ENCODE assay signal across 9 cellular contexts in genomic region chr1:29708818-29709710, GRCh38.
DNase-seq lines count a peak whose midpoint lies in the region; FAIRE-seq and TF ChIP-seq lines count a peak whose summit lies in the region.
"Had no signal": no experiment of that assay in that cellular context is flagged by ENCODE, and none has a peak within 500 bp of the region (broad histone marks: within the 10 kb centered on the region; RNA-seq: fewer than 3 reads in every experiment).

No MANE protein-coding gene starts in this region.

- no peaks in the 10 kb centered on the region for H3K4me1 ChIP-seq in small intestine (ENCODE audit: control insufficient read depth in 2 of 2, insufficient read depth in 1 of 2, low read depth in 1 of 2, low read length in 1 of 2)

- peaks cover 11 to 24% (median 23%) of the 10 kb centered on the region in 3 donors for H3K27me3 Mint-ChIP-seq in CD14-positive monocyte (ENCODE audit: low read depth in 3 of 3)

- peaks cover 0 to 4% of the 10 kb centered on the region in 2 donors for H3K27me3 ChIP-seq in small intestine (ENCODE audit: control insufficient read depth in 2 of 2, insufficient read depth in 2 of 2, low read length in 2 of 2)

- no peaks in the 10 kb centered on the region for H3K9me3 ChIP-seq in small intestine (ENCODE audit: control insufficient read depth, low read depth)

- H3K4me3 ChIP-seq in small intestine (ENCODE audit: low read depth in 1 of 2, low read length in 2 of 2), result no peak overlapping the region

- intact Hi-C loops in CD14-positive monocyte (cut with micrococcal nuclease), result no loop called here

- WGBS in small intestine, 3 donors, result 30 to 39% (median 33%) methylated on average over 12 of the region's 12 CpGs

- no peaks in the 10 kb centered on the region for H3K36me3 ChIP-seq in small intestine (ENCODE audit: control insufficient read depth in 2 of 2, insufficient read depth in 2 of 2, low read length in 2 of 2)

- peak overlapping the region in 4 of 7 donors; percentile 25 to 75 (median 52) for H3K27ac Mint-ChIP-seq in CD14-positive monocyte
- H3K27ac Mint-ChIP-seq: immature natural killer cell had no signal

- H3K36me3 Mint-ChIP-seq in CD14-positive monocyte, result peaks cover 0 to 3% of the 10 kb centered on the region in 2 donors
- H3K36me3 Mint-ChIP-seq: immature natural killer cell had no signal

- H3K9me3 Mint-ChIP-seq in CD14-positive monocyte, result peaks cover 0 to 3% (median 0%) of the 10 kb centered on the region in 7 donors
- H3K9me3 Mint-ChIP-seq: immature natural killer cell had no signal

- no peak for FAIRE-seq in small intestine (lab: Jason Lieb, UNC)

- H3K4me1 Mint-ChIP-seq in CD14-positive monocyte, result peaks cover 59% of the 10 kb centered on the region
- H3K4me1 Mint-ChIP-seq: immature natural killer cell had no signal

- no peak for TF ChIP-seq CTCF in CD14-positive monocyte (IDR thresholded peaks at IDR 0.05)
- no peak for TF ChIP-seq CTCF in VCaP (conservative IDR thresholded peaks at IDR 0.05)

- no peak overlapping the region for H3K4me3 Mint-ChIP-seq in CD14-positive monocyte
- H3K4me3 Mint-ChIP-seq: immature natural killer cell had no signal

- no peak for DNase-seq in CD14-positive monocyte (ENCODE audit: low spot score)
- peak; percentile 99 for DNase-seq in HT1080 (ENCODE audit: low read depth)
- DNase-seq in kidney tubule cell (ENCODE audit: low spot score), result peak; percentile 95
- DNase-seq in small intestine, result no peak
- DNase-seq in GDM1 (lab: John Stamatoyannopoulos, UW), result no peak
- no peak for DNase-seq in activated CD8-positive, alpha-beta memory T cell treated with anti-CD3 and anti-CD28 coated beads, Interleukin-2, amount 50 U/mL, for 48 hours
- DNase-seq in stimulated activated naive CD4-positive, alpha-beta T cell (lab: John Stamatoyannopoulos, UW), result no peak
- DNase-seq: immature natural killer cell had no signal

- H3K27ac ChIP-seq in VCaP (peak overlapping the region; percentile 48), small intestine (ENCODE audit: low read depth in 1 of 2, low read length in 1 of 2) (peak overlapping the region in 1 of 2 donors; percentile 7)

Comparison
In these comparisons a context has a peak if more than half of its experiments do, and no peak if none do; other contexts are left out.
1. DNase-seq: peak in HT1080 (single experiment) and kidney tubule cell (single experiment); none in CD14-positive monocyte (single experiment), small intestine (single experiment), GDM1 (single experiment), activated CD8-positive, alpha-beta memory T cell treated with anti-CD3 and anti-CD28 coated beads, Interleukin-2, amount 50 U/mL, for 48 hours (single experiment) and stimulated activated naive CD4-positive, alpha-beta T cell (0 of 6).